In the genomic region with DNA sequence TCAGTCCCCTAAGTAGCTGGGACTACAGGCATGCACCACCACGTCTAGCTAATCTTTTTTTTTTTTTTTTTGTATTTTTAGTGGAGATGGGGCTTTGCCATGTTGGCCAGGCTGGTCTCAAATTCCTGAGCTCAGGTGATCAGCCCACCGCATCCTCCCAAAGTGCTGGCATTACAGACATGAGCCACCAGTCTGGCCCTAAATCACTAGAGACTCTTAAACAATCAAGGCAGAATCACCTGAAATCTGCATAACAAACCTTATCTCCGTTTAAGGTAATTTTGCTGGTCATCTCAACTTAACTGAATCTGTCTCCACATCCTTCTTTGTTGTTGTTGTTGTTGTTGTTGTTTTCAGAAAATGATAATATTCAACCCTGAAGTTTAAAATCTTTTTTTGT, we compare ENCODE assay signal across 23 cellular contexts.
"Had no signal": no experiment of that assay in that cellular context is flagged by ENCODE, and none has a peak within 500 bp of the region (broad histone marks: within the 10 kb centered on the region; RNA-seq: fewer than 3 reads in every experiment).

No MANE protein-coding gene starts in this region.

- H3K4me3 ChIP-seq: MG63 had no signal

- ATAC-seq: Panc1, PC-3, T-cell had no signal

- H3K36me3 Mint-ChIP-seq: T-cell had no signal

- H3K9ac ChIP-seq: SK-N-SH had no signal

- H3K27ac ChIP-seq: HL-60, RWPE1 had no signal

- H3K4me3 Mint-ChIP-seq: T-cell had no signal

- H3K9me3 Mint-ChIP-seq: T-cell had no signal

- H3K27ac Mint-ChIP-seq: T-cell had no signal

- H3K9me3 ChIP-seq: MG63, SK-N-SH had no signal

- DNase-seq: KBM-7, MG63, NCI-H1092, NCI-H1105 treated with DMSO at 0.1 percent for 48 hours, NCI-H1417 treated with DMSO at 0.1 percent for 48 hours, NCI-H146, NCI-H1694 treated with DMSO at 0.1 percent for 48 hours, NCI-H1930, NCI-H2081, NCI-H2107, NCI-H2227 treated with DMSO at 0.1 percent for 48 hours, NCI-H524, NCI-H526 treated with DMSO at 0.1 percent for 48 hours, NCI-H748 treated with DMSO at 0.1 percent for 48 hours, PC-3, SHP77, SK-N-SH, SW 1271, T-cell had no signal

- H3K4me2 ChIP-seq: SK-N-SH had no signal

- H3K9me2 ChIP-seq: SK-N-SH had no signal

- H3K36me3 ChIP-seq: MG63 had no signal

- FAIRE-seq: HTR-8/SVneo had no signal
